Comparison of ENCODE assay signal across 15 cellular contexts in the genomic region with DNA sequence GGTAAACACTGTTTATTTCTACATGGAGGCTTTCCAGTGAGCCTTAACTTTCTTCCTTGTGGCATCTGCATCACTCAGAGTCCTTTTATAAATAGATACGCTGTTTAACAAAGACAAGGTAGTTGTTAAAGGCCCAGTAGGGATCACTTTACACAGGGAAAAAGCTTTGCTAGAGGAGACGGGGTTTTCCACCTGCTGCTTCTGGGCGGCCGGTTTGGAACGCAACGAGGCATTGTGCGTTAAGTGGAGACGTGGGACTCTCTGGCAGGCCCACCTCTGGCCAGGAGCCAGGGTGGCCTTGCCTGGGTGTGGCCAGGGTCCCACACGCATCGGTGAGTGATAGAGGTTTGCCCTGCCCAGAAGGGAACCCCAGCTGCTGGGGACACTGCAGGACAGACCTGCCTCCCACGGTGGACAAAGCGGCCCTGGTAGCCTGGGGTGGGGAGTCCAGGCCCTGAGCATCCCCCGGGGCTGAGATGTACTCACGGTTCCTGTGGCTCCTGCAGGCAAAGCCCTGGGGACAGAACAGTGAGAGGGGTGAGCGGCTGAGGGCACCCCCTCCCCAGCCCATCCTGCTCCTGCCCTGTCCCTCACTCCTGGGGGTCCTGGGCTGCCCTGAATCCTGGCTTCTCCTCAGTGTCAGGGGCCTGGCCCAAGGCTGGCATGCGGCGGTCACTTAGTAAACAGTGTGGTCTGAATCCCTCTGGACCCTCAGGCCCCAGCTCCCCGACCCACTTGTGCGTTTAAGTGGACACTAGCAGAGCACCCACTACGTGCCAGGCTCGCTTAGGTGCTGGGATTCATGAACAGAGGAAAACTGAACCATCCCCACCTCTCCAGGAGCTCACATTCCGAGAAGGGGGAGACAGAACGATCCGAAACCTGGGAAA. TPM values are rescaled to one million over a fixed set of nuclear protein-coding genes. Genes with fewer than 3 reads are reported as not detected.
DNase-seq lines count a peak whose midpoint lies in the region; ATAC-seq, FAIRE-seq and TF ChIP-seq lines count a peak whose summit lies in the region.
"Had no signal": no experiment of that assay in that cellular context is flagged by ENCODE, and none has a peak within 500 bp of the region (broad histone marks: within the 10 kb centered on the region; RNA-seq: fewer than 3 reads in every experiment).

No MANE protein-coding gene starts in this region.

- no peak overlapping the region for H3K18ac ChIP-seq in H1 (ENCODE audit: extremely low read depth, low read length)

- H3K79me1 ChIP-seq in H1 (ENCODE audit: low read depth, low read length): no peaks in the 10 kb centered on the region

- intact Hi-C loops in breast epithelium (cut with DNase I; ENCODE audit: low total_unique reads) (no loop called here), MCF 10A (cut with micrococcal nuclease) (no loop called here), upper lobe of right lung (cut with DNase I) (no loop called here), OCI-LY7 (cut with micrococcal nuclease; ENCODE audit: unreplicated experiment) (no loop called here)

- no peaks in the 10 kb centered on the region for H3K9me3 ChIP-seq in breast epithelium
- no peaks in the 10 kb centered on the region for H3K9me3 ChIP-seq in H1 (ENCODE audit: insufficient read depth in 2 of 2, low read depth in 1 of 2, low read length in 1 of 2)
- H3K9me3 ChIP-seq in upper lobe of right lung: no peaks in the 10 kb centered on the region
- H3K9me3 ChIP-seq in OCI-LY7 (ENCODE audit: low read length): no peaks in the 10 kb centered on the region

- H3K27me3 ChIP-seq in breast epithelium (peaks cover 8 to 37% of the 10 kb centered on the region in 2 donors), H1 (replicated peaks in 1 of 4; ENCODE audit: control insufficient read depth in 3 of 4, extremely low read depth in 1 of 4, insufficient read depth in 3 of 4, low read length in 3 of 4) (peaks cover 2 to 34% (median 23%) of the 10 kb centered on the region in 4 experiments), upper lobe of right lung (peaks cover 32% of the 10 kb centered on the region)

- no peak overlapping the region for H3K9ac ChIP-seq in H1 (replicated peaks in 1 of 4; ENCODE audit: extremely low read depth in 1 of 4, low read depth in 3 of 4, low read length in 3 of 4)
- H3K9ac ChIP-seq: parathyroid adenoma had no signal

- POLR2A ChIA-PET in MCF 10A (lab: Yijun Ruan, JAX) (no interaction called here), H1 (lab: Charles Lee; ENCODE audit: partially characterized antibody) (interaction anchor here (0.7 to 0.8 kb wide), 2 partner anchors 37 to 235 kb away, joined by 3 read pairs; no protein-coding TSS in a partner anchor), OCI-LY7 (lab: Charles Lee) (no interaction called here)

- no peak overlapping the region for H3K4ac ChIP-seq in H1 (replicated peaks; ENCODE audit: insufficient read length, low read depth, low read length)

- no peaks in the 10 kb centered on the region for H3K27me3 Mint-ChIP-seq in MCF 10A (ENCODE audit: insufficient read depth, unreplicated experiment)

- no peak overlapping the region for H3K27ac Mint-ChIP-seq in MCF 10A (ENCODE audit: low read depth, unreplicated experiment)
- H3K27ac Mint-ChIP-seq: memory B cell, type B pancreatic cell had no signal

- H3K4me2 ChIP-seq in H1 (ENCODE audit: insufficient read depth in 1 of 2, low read depth in 2 of 2, low read length in 2 of 2) (peak overlapping the region in 1 of 2 experiments; percentile 28; a peak in 1 of 4 replicates), OCI-LY7 (ENCODE audit: low read length) (no peak overlapping the region)

- H2BK5ac ChIP-seq in H1 (ENCODE audit: low read depth, low read length): no peak overlapping the region; the same call in 1 of the 2 replicates

- H2BK15ac ChIP-seq in H1 (ENCODE audit: low read length): no peak overlapping the region

- no peak overlapping the region for H2AK5ac ChIP-seq in H1 (ENCODE audit: low read depth, low read length)

- H3K4me1 ChIP-seq in breast epithelium (peaks cover 0 to 7% of the 10 kb centered on the region in 2 donors), H1 (replicated peaks in 1 of 4; ENCODE audit: control insufficient read depth in 3 of 4, insufficient read depth in 4 of 4, low read length in 3 of 4) (peaks cover 0 to 16% (median 10%) of the 10 kb centered on the region in 4 experiments; a peak in 6 of 7 replicates), upper lobe of right lung (no peaks in the 10 kb centered on the region), OCI-LY7 (ENCODE audit: insufficient read depth, low read length, poor library complexity, severe bottlenecking) (peaks cover 7% of the 10 kb centered on the region)
- H3K4me1 ChIP-seq: parathyroid adenoma had no signal

- no peaks in the 10 kb centered on the region for H3K36me3 ChIP-seq in breast epithelium
- no peaks in the 10 kb centered on the region for H3K36me3 ChIP-seq in H1 (ENCODE audit: control insufficient read depth in 2 of 4, insufficient read depth in 4 of 4, low read length in 3 of 4)
- H3K36me3 ChIP-seq in upper lobe of right lung: no peaks in the 10 kb centered on the region
- no peaks in the 10 kb centered on the region for H3K36me3 ChIP-seq in OCI-LY7 (ENCODE audit: insufficient read depth, low read length)

- 0 out of 2 replicates have a peak overlapping the region, but pooled peaks have one; percentile 33 for H2BK12ac ChIP-seq in H1 (ENCODE audit: low read depth, low read length)

- CTCF ChIA-PET in MCF 10A (lab: Yijun Ruan, JAX) (interaction anchor here (1.0 to 2.3 kb wide), 2 partner anchors 21 to 22 kb away, joined by 4 to 5 read pairs; no protein-coding TSS in a partner anchor), H1 (lab: Charles Lee; ENCODE audit: partially characterized antibody) (interaction anchor here (0.9 to 1.6 kb wide), 4 partner anchors 15 to 57 kb away, joined by 3 to 8 read pairs (median 5); no protein-coding TSS in a partner anchor), OCI-LY7 (lab: Charles Lee; ENCODE audit: unreplicated experiment) (no interaction called here)

- no peak overlapping the region for H2BK120ac ChIP-seq in H1 (replicated peaks; ENCODE audit: low read depth, low read length)

- no peaks in the 10 kb centered on the region for H3K9me3 Mint-ChIP-seq in MCF 10A (ENCODE audit: unreplicated experiment)
- H3K9me3 Mint-ChIP-seq: memory B cell, type B pancreatic cell had no signal

- H4K91ac ChIP-seq in H1 (replicated peaks; ENCODE audit: insufficient read length, low read length): peak overlapping the region; percentile 40

- no peak for DNase-seq in breast epithelium (ENCODE audit: low spot score in 2 of 2)
- DNase-seq in MCF 10A (ENCODE audit: unreplicated experiment): no peak
- peak; percentile 50 for DNase-seq in NCI-H2227 (lab: John Stamatoyannopoulos, UW; ENCODE audit: unreplicated experiment)
- DNase-seq in H1 (ENCODE audit: low read depth in 1 of 2, low spot score in 2 of 2): peak in 1 of 2 experiments; percentile 48
- DNase-seq in upper lobe of right lung: peak; percentile 49
- no peak for DNase-seq in OCI-LY7 (ENCODE audit: low spot score)
- no peak for DNase-seq in substantia nigra (lab: John Stamatoyannopoulos, UW)
- DNase-seq: ACHN, cortex of kidney had no signal

- H3K4me3 Mint-ChIP-seq in MCF 10A (ENCODE audit: unreplicated experiment): no peak overlapping the region
- H3K4me3 Mint-ChIP-seq: memory B cell, type B pancreatic cell had no signal

- H3K27ac ChIP-seq in breast epithelium (peak overlapping the region; percentile 57 to 61), H1 (ENCODE audit: low read depth, low read length) (no peak overlapping the region), upper lobe of right lung (no peak overlapping the region), OCI-LY7 (ENCODE audit: low read depth, low read length, poor library complexity, severe bottlenecking) (no peak overlapping the region), substantia nigra (ENCODE audit: low read depth, low read length, poor library complexity, severe bottlenecking) (no peak overlapping the region)
- H3K27ac ChIP-seq: parathyroid adenoma had no signal

- no peak overlapping the region for H3K56ac ChIP-seq in H1 (replicated peaks; ENCODE audit: insufficient read length, low read depth, low read length)

- H3K79me2 ChIP-seq in H1 (ENCODE audit: control insufficient read depth in 1 of 2, insufficient read depth in 2 of 2, low read length in 2 of 2) (no peaks in the 10 kb centered on the region), OCI-LY7 (ENCODE audit: insufficient read depth, low read depth, low read length) (no peaks in the 10 kb centered on the region)
- H3K79me2 ChIP-seq: parathyroid adenoma had no signal

- H3K4me3 ChIP-seq in breast epithelium (no peak overlapping the region), H1 (ENCODE audit: extremely low read depth in 1 of 4, insufficient read depth in 2 of 4, low read depth in 3 of 4, low read length in 4 of 4) (no peak overlapping the region), upper lobe of right lung (no peak overlapping the region), OCI-LY7 (ENCODE audit: low read depth, low read length, poor library complexity, severe bottlenecking) (no peak overlapping the region)

- no peak for FAIRE-seq in H1 (lab: Jason Lieb, UNC)
- FAIRE-seq: D721Med had no signal

- H3K36me3 Mint-ChIP-seq in MCF 10A (ENCODE audit: insufficient read depth, unreplicated experiment): no peaks in the 10 kb centered on the region
- H3K36me3 Mint-ChIP-seq: type B pancreatic cell had no signal

- H4K5ac ChIP-seq in H1 (ENCODE audit: insufficient read length, low read depth, low read length): no peak overlapping the region

- H3K23me2 ChIP-seq in H1 (ENCODE audit: low read depth, low read length): peaks cover 2% of the 10 kb centered on the region; the same call in 1 of the 2 replicates

- H3K14ac ChIP-seq in H1 (ENCODE audit: insufficient read length): no peak overlapping the region

- WGBS in H1 (ENCODE audit: extremely low coverage in 1 of 2, insufficient coverage in 1 of 2, insufficient read length in 1 of 2, insufficient replicate concordance in 2 of 2, low coverage in 1 of 2, low lambda C conversion rate in 2 of 2, missing lambda C conversion rate in 1 of 2), 2 experiments: 66% methylated on average over 24 of the region's 24 CpGs; no CpG with 5 or more reads in 1 of the 2 experiments

- no peak overlapping the region for H3K23ac ChIP-seq in H1 (ENCODE audit: insufficient read length)

- no peaks in the 10 kb centered on the region for H3K9me2 ChIP-seq in OCI-LY7 (ENCODE audit: insufficient read depth, low read length)

- H4K8ac ChIP-seq in H1 (ENCODE audit: extremely low read depth, insufficient read depth, low read length): peak overlapping the region; percentile 47; the same call in 1 of the 2 replicates

- TF ChIP-seq CTCF in breast epithelium (IDR thresholded peaks at IDR 0.05): no peak
- TF ChIP-seq CTCF in MCF 10A (IDR thresholded peaks at IDR 0.05; ENCODE audit: unreplicated experiment): no peak
- no peak for TF ChIP-seq CTCF in H1 (IDR thresholded peaks at IDR 0.05; ENCODE audit: control extremely low read depth in 1 of 3, insufficient read depth in 1 of 3, low read depth in 1 of 3, low read length in 3 of 3)
- TF ChIP-seq CTCF in upper lobe of right lung (IDR thresholded peaks at IDR 0.05): no peak
- no peak for TF ChIP-seq CTCF in OCI-LY7 (conservative IDR thresholded peaks at IDR 0.05; ENCODE audit: low read length)

- H2AFZ ChIP-seq in H1 (ENCODE audit: low read length) (no peak overlapping the region), OCI-LY7 (ENCODE audit: low read length) (no peak overlapping the region)
- H2AFZ ChIP-seq: parathyroid adenoma had no signal

- H2BK20ac ChIP-seq in H1 (ENCODE audit: low read length): 0 out of 2 replicates have a peak overlapping the region, but pooled peaks have one; percentile 32

- BruUV-seq in MCF 10A (replicated peaks; lab: Mats Ljungman, UMichigan): no TSS peak
- BruUV-seq in OCI-LY7 (replicated peaks; lab: Mats Ljungman, UMichigan): no TSS peak

- H3K4me1 Mint-ChIP-seq in MCF 10A (ENCODE audit: insufficient read depth, unreplicated experiment): no peaks in the 10 kb centered on the region

- no peak for TF ChIP-seq EP300 in H1 (IDR thresholded peaks at IDR 0.05; ENCODE audit: borderline replicate concordance in 1 of 2, low read depth in 2 of 2, low read length in 2 of 2)

- H4K20me1 ChIP-seq in H1 (replicated peaks in 1 of 2; ENCODE audit: control insufficient read depth in 1 of 2, insufficient read depth in 2 of 2, low read length in 2 of 2) (no peaks in the 10 kb centered on the region), OCI-LY7 (ENCODE audit: insufficient read depth, low read length) (no peaks in the 10 kb centered on the region)

- ATAC-seq in upper lobe of right lung (no peak), HG03354 (IDR thresholded peaks at IDR 0.05; ENCODE audit: poor library complexity, severe bottlenecking, unreplicated experiment) (no peak)

- TF ChIP-seq POLR2A in breast epithelium (IDR thresholded peaks at IDR 0.05): no peak
- no peak for TF ChIP-seq POLR2A in H1 (IDR thresholded peaks at IDR 0.05; ENCODE audit: control extremely low read depth in 1 of 2, low read depth in 2 of 2, low read length in 2 of 2)

- no peak for TF ChIP-seq RAD21 in H1 (IDR thresholded peaks at IDR 0.05 in 1 of 2, conservative IDR thresholded peaks at IDR 0.05 in 1 of 2; ENCODE audit: low read depth in 2 of 2, low read length in 2 of 2)

RNA-seq across cellular contexts. Expression of a gene that starts 4.2 kb away (rescaled TPM):
- total RNA-seq in breast epithelium (not detected), MCF 10A (2022) (not detected in 2 replicates), upper lobe of right lung (not detected), OCI-LY7 (2022) (not detected in 2 replicates)
- 0.08 and 0.20 TPM in 2 replicates for total RNA-seq in H1 (2021; fragmentation: NEBNext Ultra II Directional; extraction: Animal tissue kit (Norgen Biotek cat#: 25700))
- polyA plus RNA-seq in H1 (2011; rRNA removed): 0.15 and 0.17 TPM in 2 replicates
- 0.18 TPM for polyA plus RNA-seq in H1 (2011; cell fraction: cytosol; rRNA removed)
- polyA plus RNA-seq in H1 (2011; cell fraction: nucleus; rRNA removed): 0.63 TPM
- 0.10 to 0.20 TPM (median 0.13 TPM) in 4 replicates for polyA plus RNA-seq in H1 (2012, experiment 1 of 2)
- polyA plus RNA-seq in H1 (2012, experiment 2 of 2): not detected
- polyA plus RNA-seq in H1 (2013, experiment 1 of 2): 0.04 TPM
- 0.02 TPM for polyA plus RNA-seq in H1 (2013, experiment 2 of 2)
- polyA minus RNA-seq in H1 (2011; rRNA and poly(A)+ RNA removed): 0.06 and 0.12 TPM in 2 replicates
- 0.29 TPM for polyA minus RNA-seq in H1 (2011; cell fraction: cytosol; rRNA and poly(A)+ RNA removed)
- polyA minus RNA-seq in H1 (2011; cell fraction: nucleus; rRNA and poly(A)+ RNA removed): 0.90 TPM
- total RNA-seq in OCI-LY7 (2014; rRNA removed; shearing (Covaris generic)): 0.03 TPM in 1 of 2 replicates, not detected in the other
- polyA plus RNA-seq: fibroblast of lung had no signal

RNA-seq across cellular contexts. Expression of a gene that starts 47.8 kb away (rescaled TPM):
- total RNA-seq in breast epithelium: 10 to 100 TPM; 63.0 to 92.1 (median 87.1) TPM
- total RNA-seq in MCF 10A (2022): 56.3 and 73.5 TPM in 2 replicates
- 30.0 and 31.2 TPM in 2 replicates for total RNA-seq in H1 (2021; fragmentation: NEBNext Ultra II Directional; extraction: Animal tissue kit (Norgen Biotek cat#: 25700))
- polyA plus RNA-seq in H1 (2011; rRNA removed): 22.6 and 40.2 TPM in 2 replicates
- polyA plus RNA-seq in H1 (2011; cell fraction: cytosol; rRNA removed): 20.5 TPM
- 43.4 TPM for polyA plus RNA-seq in H1 (2011; cell fraction: nucleus; rRNA removed)
- polyA plus RNA-seq in H1 (2012, experiment 1 of 2): 16.0 to 28.8 TPM (median 24.5 TPM) in 4 replicates
- polyA plus RNA-seq in H1 (2012, experiment 2 of 2): 23.8 TPM
- 20.9 TPM for polyA plus RNA-seq in H1 (2013, experiment 1 of 2)
- polyA plus RNA-seq in H1 (2013, experiment 2 of 2): 21.1 TPM
- polyA minus RNA-seq in H1 (2011; rRNA and poly(A)+ RNA removed): 3.8 and 3.9 TPM in 2 replicates
- polyA minus RNA-seq in H1 (2011; cell fraction: cytosol; rRNA and poly(A)+ RNA removed): 17.7 TPM
- 20.5 TPM for polyA minus RNA-seq in H1 (2011; cell fraction: nucleus; rRNA and poly(A)+ RNA removed)
- total RNA-seq in upper lobe of right lung: 119 TPM
- total RNA-seq in OCI-LY7 (2014; rRNA removed; shearing (Covaris generic)): 74.3 and 81.7 TPM in 2 replicates
- total RNA-seq in OCI-LY7 (2022): 60.5 and 66.5 TPM in 2 replicates

RNA-seq across cellular contexts. Expression of a gene that starts 49.7 kb away (rescaled TPM):
- total RNA-seq in breast epithelium: not detected
- total RNA-seq in MCF 10A (2022): not detected in 2 replicates
- total RNA-seq in H1 (2021; fragmentation: NEBNext Ultra II Directional; extraction: Animal tissue kit (Norgen Biotek cat#: 25700)): not detected in 2 replicates
- not detected in 2 replicates for polyA plus RNA-seq in H1 (2011; rRNA removed)
- polyA plus RNA-seq in H1 (2011; cell fraction: cytosol; rRNA removed): not detected
- not detected for polyA plus RNA-seq in H1 (2011; cell fraction: nucleus; rRNA removed)
- polyA plus RNA-seq in H1 (2012, experiment 1 of 2): not detected in 4 replicates
- polyA plus RNA-seq in H1 (2012, experiment 2 of 2): not detected
- not detected for polyA plus RNA-seq in H1 (2013, experiment 1 of 2)
- polyA plus RNA-seq in H1 (2013, experiment 2 of 2): not detected
- not detected in 2 replicates for polyA minus RNA-seq in H1 (2011; rRNA and poly(A)+ RNA removed)
- polyA minus RNA-seq in H1 (2011; cell fraction: cytosol; rRNA and poly(A)+ RNA removed): not detected
- not detected for polyA minus RNA-seq in H1 (2011; cell fraction: nucleus; rRNA and poly(A)+ RNA removed)
- total RNA-seq in upper lobe of right lung: not detected
- 0.06 TPM in 1 of 2 replicates, not detected in the other for total RNA-seq in OCI-LY7 (2014; rRNA removed; shearing (Covaris generic))
- total RNA-seq in OCI-LY7 (2022): 0.72 and 1.3 TPM in 2 replicates
- total RNA-seq: fibroblast of lung had no signal
- polyA plus RNA-seq: fibroblast of lung had no signal

Comparison
In these comparisons a context has a peak if more than half of its experiments do, and no peak if none do; other contexts are left out.
1. DNase-seq: peak in NCI-H2227 (single experiment) and upper lobe of right lung (single experiment); none in breast epithelium (0 of 2), MCF 10A (single experiment), OCI-LY7 (single experiment) and substantia nigra (0 of 49).
2. H3K27ac ChIP-seq: peak in breast epithelium (2 of 2); none in H1 (single experiment), upper lobe of right lung (single experiment), OCI-LY7 (single experiment) and substantia nigra (single experiment).